8 cellular contexts compared by ENCODE assay signal in genomic region chr19:5953680-5954213, GRCh38. TPM values are rescaled to one million over a fixed set of nuclear protein-coding genes. Genes with fewer than 3 reads are reported as not detected.
DNase-seq lines count a peak whose midpoint lies in the region; ATAC-seq and TF ChIP-seq lines count a peak whose summit lies in the region.

No MANE protein-coding gene starts in this region.

- H4K20me1 ChIP-seq in GM23338 (replicated peaks; ENCODE audit: insufficient read depth), result peaks cover 62% of the 10 kb centered on the region

- no peaks in the 10 kb centered on the region for H3K9me3 Mint-ChIP-seq in GM23338
- H3K9me3 Mint-ChIP-seq in activated CD4-positive, alpha-beta memory T cell treated with anti-CD3 and anti-CD28 coated beads for 36 hours, result no peaks in the 10 kb centered on the region

- H3K4me3 ChIP-seq in GM23338 (peak overlapping the region; percentile 23; the same call in 1 of the 2 replicates), esophagus (ENCODE audit: low read depth in 1 of 2, low read length in 2 of 2) (no peak overlapping the region)

- H3K4me1 ChIP-seq in GM23338 (ENCODE audit: insufficient read depth), result peaks cover 99% of the 10 kb centered on the region
- peaks cover 17 to 21% of the 10 kb centered on the region in 2 donors for H3K4me1 ChIP-seq in esophagus (ENCODE audit: control insufficient read depth in 2 of 2, insufficient read depth in 2 of 2, low read length in 1 of 2)

- H3K27me3 ChIP-seq in GM23338 (ENCODE audit: insufficient read depth) (no peaks in the 10 kb centered on the region), esophagus (ENCODE audit: control insufficient read depth in 1 of 2, insufficient read depth in 2 of 2, low read length in 2 of 2) (no peaks in the 10 kb centered on the region)

- peaks cover 17% of the 10 kb centered on the region for H3K36me3 Mint-ChIP-seq in GM23338 (ENCODE audit: low read depth)
- peaks cover 16% of the 10 kb centered on the region for H3K36me3 Mint-ChIP-seq in activated CD4-positive, alpha-beta memory T cell treated with anti-CD3 and anti-CD28 coated beads for 36 hours

- peak overlapping the region; percentile 86 for H3K27ac ChIP-seq in GM23338 (ENCODE audit: low read depth)
- peak overlapping the region; percentile 14 to 65 for H3K27ac ChIP-seq in esophagus (ENCODE audit: low read depth in 2 of 2, low read length in 1 of 2)

- POLR2A ChIA-PET in activated CD4-positive, alpha-beta memory T cell treated with anti-CD3 and anti-CD28 coated beads for 36 hours (lab: Charles Lee), result interaction anchor here (1.1 to 2.1 kb wide), 3 partner anchors 8 to 51 kb away, joined by 4 to 6 read pairs (median 5); partner anchors contain the start of genes NDUFA11 and RANBP3

- H2AFZ ChIP-seq in GM23338, result no peak overlapping the region

- DNase-seq in GM23338 (ENCODE audit: low spot score) (no peak), HuH-7.5 (ENCODE audit: low spot score) (no peak), sciatic nerve (ENCODE audit: low spot score) (no peak), NCI-H524 treated with DMSO at 0.1 percent for 48 hours (lab: John Stamatoyannopoulos, UW) (no peak)
- DNase-seq in activated CD4-positive, alpha-beta memory T cell treated with anti-CD3 and anti-CD28 coated beads for 36 hours, result peak; percentile 64
- DNase-seq in stimulated activated CD4-positive, alpha-beta T cell treated with anti-CD3 and anti-CD28 coated beads, Interleukin-1b, Interleukin-23, amount 100 ng/mL, for 48 hours, result peak; percentile 54

- no peaks in the 10 kb centered on the region for H3K9me3 ChIP-seq in esophagus (ENCODE audit: control insufficient read depth in 2 of 2, insufficient read depth in 1 of 2, low read depth in 1 of 2, low read length in 1 of 2)

- intact Hi-C loops in activated CD4-positive, alpha-beta memory T cell treated with anti-CD3 and anti-CD28 coated beads for 36 hours (cut with micrococcal nuclease), result loop anchor here (1.0 to 10.0 kb wide), 6 partner anchors 9 to 269 kb away; partner anchors contain the start of genes HSD11B1L, MICOS13, RANBP3 and VMAC
- intact Hi-C loops in sciatic nerve (cut with DNase I), result no loop called here

- H3K4me1 Mint-ChIP-seq in GM23338, result peaks cover 94% of the 10 kb centered on the region
- H3K4me1 Mint-ChIP-seq in activated CD4-positive, alpha-beta memory T cell treated with anti-CD3 and anti-CD28 coated beads for 36 hours (ENCODE audit: low read depth), result peaks cover 91% of the 10 kb centered on the region

- H3K36me3 ChIP-seq in GM23338 (ENCODE audit: insufficient read depth) (peaks cover 6% of the 10 kb centered on the region), esophagus (ENCODE audit: control insufficient read depth in 2 of 2, insufficient read depth in 2 of 2, low read length in 1 of 2) (peaks cover 7 to 13% of the 10 kb centered on the region in 2 donors)

- 39 to 47% methylated on average over 17 of the region's 17 CpGs for WGBS in esophagus, 2 donors

- ATAC-seq in GM23338 (no peak), sciatic nerve (no peak), GM21381 (IDR thresholded peaks at IDR 0.05; ENCODE audit: unreplicated experiment) (no peak)

- no peak for TF ChIP-seq CTCF in GM23338 (conservative IDR thresholded peaks at IDR 0.05; ENCODE audit: low read depth in 2 of 2)

- peak overlapping the region; percentile 36 for H3K4me2 ChIP-seq in GM23338

- H3K27ac Mint-ChIP-seq in GM23338, result peak overlapping the region; percentile 42
- peak overlapping the region; percentile 95 for H3K27ac Mint-ChIP-seq in activated CD4-positive, alpha-beta memory T cell treated with anti-CD3 and anti-CD28 coated beads for 36 hours

- H3K4me3 Mint-ChIP-seq in GM23338, result no peak overlapping the region; the same call in 2 of the 3 replicates
- H3K4me3 Mint-ChIP-seq in activated CD4-positive, alpha-beta memory T cell treated with anti-CD3 and anti-CD28 coated beads for 36 hours, result peak overlapping the region; percentile 64

- CTCF ChIA-PET in activated CD4-positive, alpha-beta memory T cell treated with anti-CD3 and anti-CD28 coated beads for 36 hours (lab: Charles Lee), result interaction anchor here (0.8 to 5.2 kb wide), 4 partner anchors 9 to 31 kb away, joined by 3 to 37 read pairs (median 4); no protein-coding TSS in a partner anchor

- H3K79me2 ChIP-seq in GM23338 (replicated peaks; ENCODE audit: insufficient read depth), result peaks cover 97% of the 10 kb centered on the region

- H3K27me3 Mint-ChIP-seq in GM23338 (ENCODE audit: insufficient read depth, low read depth, poor library complexity), result peaks cover 27% of the 10 kb centered on the region
- no peaks in the 10 kb centered on the region for H3K27me3 Mint-ChIP-seq in activated CD4-positive, alpha-beta memory T cell treated with anti-CD3 and anti-CD28 coated beads for 36 hours

- peaks cover 11% of the 10 kb centered on the region; the same call in 1 of the 2 replicates for H3F3A ChIP-seq in GM23338 (replicated peaks; ENCODE audit: low read depth)

- no peaks in the 10 kb centered on the region for H3K9me2 ChIP-seq in GM23338 (ENCODE audit: insufficient read depth)

TF ChIP-seq in GM23338, 12 proteins besides CTCF, POLR2A, EP300 and RAD21:
- TF ChIP-seq EZH2phosphoT487 (IDR thresholded peaks at IDR 0.05; ENCODE audit: unreplicated experiment) (no peak), POLR2AphosphoS5 (IDR thresholded peaks at IDR 0.05; ENCODE audit: low read depth) (no peak)

RNA-seq across cellular contexts. Expression of gene RANBP3, which starts 24.2 kb away (rescaled TPM):
- total RNA-seq in GM23338 (2014; rRNA removed; shearing (Covaris generic)), result 98.3 and 105 TPM in 2 replicates
- 40.2 and 41.2 TPM in 2 replicates for polyA plus RNA-seq in GM23338 (2016; fragmentation: Nextera tagmentation; extraction: Ambion mirVana)
- 10 to 100 TPM; 78.1 to 81.3 TPM for total RNA-seq in activated CD4-positive, alpha-beta memory T cell treated with anti-CD3 and anti-CD28 coated beads for 36 hours
- 10 to 100 TPM; 25.0 to 34.4 TPM for polyA plus RNA-seq in esophagus
- 76.3 TPM for total RNA-seq in sciatic nerve

RNA-seq across cellular contexts. Expression of gene CAPS, which starts 39.7 kb away (rescaled TPM):
- total RNA-seq in GM23338 (2014; rRNA removed; shearing (Covaris generic)), result 0.74 and 3.2 TPM in 2 replicates
- polyA plus RNA-seq in GM23338 (2016; fragmentation: Nextera tagmentation; extraction: Ambion mirVana) (1.5 and 2.5 TPM in 2 replicates), esophagus (10 to 100 TPM in 1 of 2 donors, 1 to 10 TPM in 1; 8.0 to 18.7 TPM)
- 1 to 10 TPM; 3.7 to 3.9 TPM for total RNA-seq in activated CD4-positive, alpha-beta memory T cell treated with anti-CD3 and anti-CD28 coated beads for 36 hours
- total RNA-seq in sciatic nerve, result 80.2 TPM

RNA-seq across cellular contexts. Expression of gene VMAC, which starts 49.1 kb away (rescaled TPM):
- total RNA-seq in GM23338 (2014; rRNA removed; shearing (Covaris generic)), result 3.2 and 3.7 TPM in 2 replicates
- polyA plus RNA-seq in GM23338 (2016; fragmentation: Nextera tagmentation; extraction: Ambion mirVana), result 0.79 and 0.89 TPM in 2 replicates
- total RNA-seq in activated CD4-positive, alpha-beta memory T cell treated with anti-CD3 and anti-CD28 coated beads for 36 hours, result 1 to 10 TPM; 2.9 to 3.3 TPM
- 1 to 10 TPM; 3.4 to 7.9 TPM for polyA plus RNA-seq in esophagus
- 7.1 TPM for total RNA-seq in sciatic nerve

RNA-seq across cellular contexts. Expression of gene NDUFA11, which starts 50.2 kb away (rescaled TPM):
- total RNA-seq in GM23338 (2014; rRNA removed; shearing (Covaris generic)), result 171 and 187 TPM in 2 replicates
- 523 and 558 TPM in 2 replicates for polyA plus RNA-seq in GM23338 (2016; fragmentation: Nextera tagmentation; extraction: Ambion mirVana)
- 100 to 1,000 TPM; 224 to 226 TPM for total RNA-seq in activated CD4-positive, alpha-beta memory T cell treated with anti-CD3 and anti-CD28 coated beads for 36 hours
- polyA plus RNA-seq in esophagus, result 100 to 1,000 TPM; 328 to 390 TPM
- 134 TPM for total RNA-seq in sciatic nerve

Comparison
In these comparisons a context has a peak if more than half of its experiments do, and no peak if none do; other contexts are left out.
1. DNase-seq: peak in activated CD4-positive, alpha-beta memory T cell treated with anti-CD3 and anti-CD28 coated beads for 36 hours (single experiment) and stimulated activated CD4-positive, alpha-beta T cell treated with anti-CD3 and anti-CD28 coated beads, Interleukin-1b, Interleukin-23, amount 100 ng/mL, for 48 hours (single experiment); none in GM23338 (single experiment), HuH-7.5 (single experiment), sciatic nerve (single experiment) and NCI-H524 treated with DMSO at 0.1 percent for 48 hours (single experiment).
2. RNA of gene CAPS, which starts 39.7 kb away (total RNA-seq): 80.2 TPM in sciatic nerve (single experiment); 3.7 to 3.9 TPM in activated CD4-positive, alpha-beta memory T cell treated with anti-CD3 and anti-CD28 coated beads for 36 hours and 0.74 to 3.2 TPM in GM23338; every median in the first group is over 10 times any median in the second.